In the genomic region with DNA sequence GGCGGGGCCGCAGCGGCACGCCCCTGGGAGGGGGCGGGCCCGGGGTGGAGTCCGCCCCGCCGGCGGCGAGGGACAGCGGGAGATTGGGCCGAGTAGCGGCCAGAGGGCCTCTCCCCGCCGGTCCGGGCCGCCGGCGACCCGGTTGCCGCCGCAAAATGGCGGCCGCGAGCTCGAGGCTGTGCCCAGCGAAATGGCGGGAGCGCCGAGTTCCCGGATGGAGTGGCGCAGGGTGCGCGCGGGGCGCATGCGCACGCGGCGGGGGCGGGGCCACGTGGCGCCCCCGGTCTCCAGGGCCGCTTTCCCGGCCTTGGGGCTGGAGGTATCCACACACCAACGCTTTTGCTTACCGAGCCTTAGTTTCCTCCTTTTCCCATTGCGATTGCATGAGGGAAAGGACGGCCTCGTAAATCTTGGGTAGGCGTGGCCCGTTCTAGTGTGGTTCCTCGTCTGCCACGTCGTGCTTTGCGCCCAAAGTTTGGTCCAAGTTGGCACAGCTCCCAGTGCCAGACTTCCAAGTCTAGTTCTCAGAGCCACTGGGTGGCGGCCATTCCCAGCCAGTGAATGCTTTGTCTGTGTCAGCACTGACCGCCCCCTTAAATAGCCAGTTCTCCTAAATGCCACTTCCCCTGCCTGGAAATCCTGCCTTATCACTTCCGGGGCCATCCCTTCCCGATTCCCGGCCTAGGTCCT, we compare ENCODE assay signal across 8 cellular contexts. TPM values are rescaled to one million over a fixed set of nuclear protein-coding genes. Genes with fewer than 3 reads are reported as not detected.
A peak's percentile ranks its signal among the peaks of the same experiment; 100 is the strongest.
DNase-seq lines count a peak whose midpoint lies in the region; ATAC-seq and TF ChIP-seq lines count a peak whose summit lies in the region.

No MANE protein-coding gene starts in this region.

- H3K9me3 ChIP-seq in colonic mucosa: no peaks in the 10 kb centered on the region

- TF ChIP-seq CTCF in colonic mucosa (IDR thresholded peaks at IDR 0.05): no peak

- H3K4me1 ChIP-seq in colonic mucosa: peaks cover 58% of the 10 kb centered on the region

- in situ Hi-C loops in ACHN (cut with HindIII; ENCODE audit: low pct_ligation_motif_present, low pct_unique_long_range_greater_than_20kb, low sequenced_read_pairs): no loop called here

- peak; percentile 81 for DNase-seq in ACHN
- peak; percentile 77 for DNase-seq in NCI-H2196 treated with DMSO at 0.1 percent for 48 hours (lab: John Stamatoyannopoulos, UW; ENCODE audit: unreplicated experiment)
- DNase-seq in activated CD4-positive, alpha-beta T cell treated with anti-CD3 and anti-CD28 coated beads for 24 hours (ENCODE audit: low read depth in 2 of 2): peak; percentile 77 to 80
- DNase-seq in colonic mucosa: peak; percentile 91
- DNase-seq in left kidney (ENCODE audit: low read depth, low spot score): peak; percentile 95
- DNase-seq in stimulated activated CD4-positive, alpha-beta T cell treated with anti-CD3 and anti-CD28 coated beads, Interleukin-1b, Interleukin-23, amount 100 ng/mL, for 48 hours: peak; percentile 86

- ATAC-seq in GM18867 (IDR thresholded peaks at IDR 0.05; ENCODE audit: unreplicated experiment) (peak; percentile 29), HG03066 (IDR thresholded peaks at IDR 0.05; ENCODE audit: low read depth, unreplicated experiment) (peak; percentile 13)

- peak overlapping the region; percentile 88 to 97 for H3K9ac ChIP-seq in colonic mucosa (ENCODE audit: low read depth in 2 of 2, low read length in 2 of 2)

- H3K27ac ChIP-seq in colonic mucosa: peak overlapping the region; percentile 96

- peaks cover 10% of the 10 kb centered on the region for H3K36me3 ChIP-seq in colonic mucosa

- no peaks in the 10 kb centered on the region for H3K27me3 ChIP-seq in colonic mucosa

- peak overlapping the region; percentile 71 for H3K4me3 ChIP-seq in colonic mucosa

- intact Hi-C loops in colonic mucosa (cut with DNase I): no loop called here

RNA-seq across cellular contexts. Expression of gene CIRBP, which starts 0.5 kb away (rescaled TPM):
- total RNA-seq in colonic mucosa: 100 to 1,000 TPM; 163 to 179 TPM

RNA-seq across cellular contexts. Expression of gene FAM174C, which starts 5.7 kb away (rescaled TPM):
- total RNA-seq in colonic mucosa: 100 to 1,000 TPM in 1 of 2 donors, 10 to 100 TPM in 1; 41.8 to 114 TPM

RNA-seq across cellular contexts. Expression of gene EFNA2, which starts 16.1 kb away (rescaled TPM):
- 10 to 100 TPM; 72.8 to 86.1 TPM for total RNA-seq in colonic mucosa

RNA-seq across cellular contexts. Expression of gene MIDN, which starts 21.2 kb away (rescaled TPM):
- 100 to 1,000 TPM; 172 to 177 TPM for total RNA-seq in colonic mucosa

RNA-seq across cellular contexts. Expression of gene ATP5F1D, which starts 28.1 kb away (rescaled TPM):
- total RNA-seq in colonic mucosa: 100 to 1,000 TPM; 359 to 627 TPM

Comparison
In these comparisons a context has a peak if more than half of its experiments do, and no peak if none do; other contexts are left out.
1. Peak in every context shown above with its lines: DNase-seq, ATAC-seq, H3K4me3 ChIP-seq and H3K27ac ChIP-seq.